In genomic region chr2:144357623-144358400, GRCh38 we compare ENCODE assay signal across 8 cellular contexts.
DNase-seq lines count a peak whose midpoint lies in the region; ATAC-seq and TF ChIP-seq lines count a peak whose summit lies in the region.

No MANE protein-coding gene starts in this region.

- TF ChIP-seq POLR2A in sigmoid colon (IDR thresholded peaks at IDR 0.05) = no peak

- H3K4me3 ChIP-seq in sigmoid colon = no peak overlapping the region

- intact Hi-C loops in sigmoid colon (cut with DNase I) = no loop called here

- TF ChIP-seq EP300 in sigmoid colon (IDR thresholded peaks at IDR 0.05) = no peak

- H3K36me3 ChIP-seq in sigmoid colon = no peaks in the 10 kb centered on the region

- H3K9me3 ChIP-seq in sigmoid colon = no peaks in the 10 kb centered on the region

- H3K4me1 ChIP-seq in sigmoid colon = peaks cover 0 to 11% (median 0%) of the 10 kb centered on the region in 4 donors

- H3K27ac ChIP-seq in sigmoid colon = peak overlapping the region in 2 of 4 donors; percentile 6 to 36

- H3K27me3 ChIP-seq in sigmoid colon = no peaks in the 10 kb centered on the region

- ATAC-seq in GM21381 (IDR thresholded peaks at IDR 0.05; ENCODE audit: unreplicated experiment) (peak; percentile 73), HG03565 (IDR thresholded peaks at IDR 0.05; ENCODE audit: unreplicated experiment) (peak; percentile 69)

- no peak for TF ChIP-seq CTCF in sigmoid colon (IDR thresholded peaks at IDR 0.05)

- 75 to 80% methylated on average over 4 of the region's 4 CpGs for WGBS in sigmoid colon, 2 donors

- DNase-seq in GM03348 (ENCODE audit: low spot score) (peak; percentile 84), astrocyte of the hippocampus (ENCODE audit: low read depth, low spot score) (peak; percentile 95), non-pigmented ciliary epithelial cell (ENCODE audit: low read depth) (peak; percentile 99), NCI-H69 (lab: John Stamatoyannopoulos, UW) (no peak), sigmoid colon (no peak), COR-L47 (lab: John Stamatoyannopoulos, UW) (no peak)

Comparison
In these comparisons a context has a peak if more than half of its experiments do, and no peak if none do; other contexts are left out.
1. DNase-seq: peak in GM03348 (single experiment), astrocyte of the hippocampus (single experiment) and non-pigmented ciliary epithelial cell (single experiment); none in NCI-H69 (single experiment), sigmoid colon (single experiment) and COR-L47 (single experiment).